ENCODE assay signal across 8 cellular contexts in the genomic region with DNA sequence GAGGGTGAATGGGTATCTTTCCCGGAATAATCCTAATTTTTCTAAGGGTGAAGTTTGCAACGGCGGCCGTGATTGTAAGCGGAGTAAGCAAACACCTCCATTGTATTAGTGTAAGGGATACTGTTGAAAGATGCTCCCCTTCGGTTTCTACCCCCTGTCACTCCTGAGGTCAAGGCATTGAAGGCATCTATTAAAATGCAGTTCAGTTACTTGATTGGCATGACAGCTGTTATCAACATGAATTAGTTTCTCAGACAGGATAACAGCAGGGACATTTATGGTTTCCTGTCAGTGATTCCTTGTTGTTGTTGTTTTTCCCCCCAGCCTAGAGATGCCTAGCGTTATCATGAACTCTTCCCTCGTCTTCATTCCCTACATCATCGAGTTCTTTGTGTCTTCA. TPM values are rescaled to one million over a fixed set of nuclear protein-coding genes. Genes with fewer than 3 reads are reported as not detected.
A peak's percentile ranks its signal among the peaks of the same experiment; 100 is the strongest.
DNase-seq lines count a peak whose midpoint lies in the region; ATAC-seq and TF ChIP-seq lines count a peak whose summit lies in the region.

No MANE protein-coding gene starts in this region.

- peak overlapping the region; percentile 70 for H3K9ac ChIP-seq in endodermal cell (ENCODE audit: extremely low read depth, low read length, poor library complexity, severe bottlenecking)

- peaks cover 8% of the 10 kb centered on the region for H3K4me1 Mint-ChIP-seq in endodermal cell

- H4K20me1 ChIP-seq in osteoblast (ENCODE audit: insufficient read depth, low read length) = no peaks in the 10 kb centered on the region

- no peaks in the 10 kb centered on the region for H3K4me1 ChIP-seq in endodermal cell (ENCODE audit: control insufficient read depth, insufficient read depth, low read length)
- H3K4me1 ChIP-seq in osteoblast (ENCODE audit: insufficient read depth, low read length) = no peaks in the 10 kb centered on the region

- WGBS in endodermal cell (ENCODE audit: insufficient coverage in 1 of 2, insufficient read length in 1 of 2), 2 experiments = 8 to 23% methylated on average over 4 to 9 of the region's 9 CpGs

- TF ChIP-seq CTCF in GM12865 (IDR thresholded peaks at IDR 0.05; ENCODE audit: insufficient read depth, low read depth, low read length, missing control alignments) (no peak), endodermal cell (conservative IDR thresholded peaks at IDR 0.05) (no peak), osteoblast (IDR thresholded peaks at IDR 0.05; ENCODE audit: extremely low read depth, low read depth, low read length) (no peak)

- no peaks in the 10 kb centered on the region for H3K36me3 Mint-ChIP-seq in endodermal cell (ENCODE audit: low read depth)

- H2AFZ ChIP-seq in osteoblast (ENCODE audit: low read length) = peak overlapping the region; percentile 99

- no peaks in the 10 kb centered on the region for H3K36me3 ChIP-seq in MG63
- H3K36me3 ChIP-seq in endodermal cell (ENCODE audit: control insufficient read depth, insufficient read depth, low read length) = no peaks in the 10 kb centered on the region
- no peaks in the 10 kb centered on the region for H3K36me3 ChIP-seq in osteoblast (ENCODE audit: insufficient read depth, low read length)

- ATAC-seq in GM18498 (IDR thresholded peaks at IDR 0.05; ENCODE audit: unreplicated experiment) (no peak), HG03439 (IDR thresholded peaks at IDR 0.05; ENCODE audit: unreplicated experiment) (no peak), HG02981 (IDR thresholded peaks at IDR 0.05; ENCODE audit: unreplicated experiment) (no peak)

- H3K27me3 Mint-ChIP-seq in endodermal cell (ENCODE audit: insufficient read depth) = no peaks in the 10 kb centered on the region

- no peak for DNase-seq in GM12865 (ENCODE audit: low read depth)
- DNase-seq in MG63 = no peak
- no peak for DNase-seq in endodermal cell
- peak; percentile 58 for DNase-seq in osteoblast (ENCODE audit: insufficient read length, low spot score, missing footprints)
- DNase-seq in SIG-M5 (lab: John Stamatoyannopoulos, UW) = no peak

- peaks cover 8% of the 10 kb centered on the region for H3K79me2 ChIP-seq in osteoblast (ENCODE audit: insufficient read depth, low read length)

- H3K4me2 ChIP-seq in osteoblast (ENCODE audit: insufficient read depth, low read length) = peak overlapping the region; percentile 68

- H3K27ac Mint-ChIP-seq in endodermal cell = peak overlapping the region; percentile 72

- H3K9me3 ChIP-seq in MG63 (no peaks in the 10 kb centered on the region), endodermal cell (ENCODE audit: control insufficient read depth, low read length) (no peaks in the 10 kb centered on the region), osteoblast (ENCODE audit: low read depth, low read length) (no peaks in the 10 kb centered on the region)

- no peak overlapping the region for H3K27ac ChIP-seq in endodermal cell (ENCODE audit: low read depth, low read length)
- H3K27ac ChIP-seq in osteoblast (ENCODE audit: low read depth, low read length) = peak overlapping the region; percentile 57

- peaks cover 18% of the 10 kb centered on the region for H3K9me3 Mint-ChIP-seq in endodermal cell

- H3K4me3 ChIP-seq in GM12865 (ENCODE audit: low read depth, low read length) (peak overlapping the region; percentile 90), MG63 (peak overlapping the region; percentile 75), endodermal cell (ENCODE audit: low read length) (peak overlapping the region; percentile 89), osteoblast (ENCODE audit: insufficient read depth, low read length) (peak overlapping the region; percentile 85)

- H3K27me3 ChIP-seq in MG63 (no peaks in the 10 kb centered on the region), endodermal cell (ENCODE audit: control insufficient read depth, insufficient read depth, low read length, poor library complexity, severe bottlenecking) (no peaks in the 10 kb centered on the region), osteoblast (ENCODE audit: insufficient read depth, low read length) (no peaks in the 10 kb centered on the region)

- H3K4me3 Mint-ChIP-seq in endodermal cell = peak overlapping the region; percentile 86

RNA-seq across cellular contexts. Expression of a gene that starts 0.6 kb away (rescaled TPM):
- 4.9 and 10.0 TPM in 2 replicates for total RNA-seq in MG63 (2014; rRNA removed; shearing (Covaris generic); ENCODE audit: low replicate concordance)
- total RNA-seq in endodermal cell (10 to 100 TPM; 14.1 to 16.4 TPM), osteoblast (10.9 and 13.3 TPM in 2 replicates)
- polyA plus RNA-seq in endodermal cell (2013, experiment 1 of 2) = 21.4 TPM
- polyA plus RNA-seq in endodermal cell (2013, experiment 2 of 2) = 19.8 TPM

RNA-seq across cellular contexts. Expression of a gene that starts 45.2 kb away (rescaled TPM):
- not detected in 2 replicates for total RNA-seq in MG63 (2014; rRNA removed; shearing (Covaris generic); ENCODE audit: low replicate concordance)
- not detected for total RNA-seq in endodermal cell
- not detected for polyA plus RNA-seq in endodermal cell (2013, experiment 1 of 2)
- not detected for polyA plus RNA-seq in endodermal cell (2013, experiment 2 of 2)
- total RNA-seq in osteoblast = not detected in 2 replicates
